ENCODE assay signal across 14 cellular contexts in genomic region chr1:5887436-5888290, GRCh38.
DNase-seq lines count a peak whose midpoint lies in the region; ATAC-seq and TF ChIP-seq lines count a peak whose summit lies in the region.
"Had no signal": no experiment of that assay in that cellular context is flagged by ENCODE, and none has a peak within 500 bp of the region (broad histone marks: within the 10 kb centered on the region; RNA-seq: fewer than 3 reads in every experiment).

No MANE protein-coding gene starts in this region.

- in situ Hi-C loops in transverse colon (cut with MboI; ENCODE audit: low pct_ligation_motif_present in 1 of 4, low pct_unique_long_range_greater_than_20kb in 1 of 4, low sequenced_read_pairs in 3 of 4) = no loop called here

- H3K4me1 Mint-ChIP-seq in endothelial cell (ENCODE audit: unreplicated experiment) = peaks cover 26% of the 10 kb centered on the region
- H3K4me1 Mint-ChIP-seq in neural crest cell = peaks cover 37% of the 10 kb centered on the region

- no peak for TF ChIP-seq POLR2A in transverse colon (IDR thresholded peaks at IDR 0.05)

- H3K27me3 Mint-ChIP-seq in endothelial cell (ENCODE audit: unreplicated experiment) (peaks cover 9% of the 10 kb centered on the region), neural crest cell (ENCODE audit: low read depth) (no peaks in the 10 kb centered on the region)

- H3K9me3 Mint-ChIP-seq in endothelial cell (ENCODE audit: unreplicated experiment) (no peaks in the 10 kb centered on the region), neural crest cell (no peaks in the 10 kb centered on the region)

- ATAC-seq in Right ventricle myocardium superior (ENCODE audit: poor library complexity) (no peak), Right ventricle myocardium inferior (no peak), HG03139 (IDR thresholded peaks at IDR 0.05; ENCODE audit: unreplicated experiment) (no peak)
- ATAC-seq: PC-3 had no signal

- no peak overlapping the region for H3K4me3 ChIP-seq in transverse colon

- H3K27ac Mint-ChIP-seq in endothelial cell (ENCODE audit: unreplicated experiment) (no peak overlapping the region), neural crest cell (ENCODE audit: unreplicated experiment) (peak overlapping the region; percentile 59)

- no peak overlapping the region for H3K27ac ChIP-seq in transverse colon

- no peaks in the 10 kb centered on the region for H3K36me3 ChIP-seq in transverse colon

- no peak for TF ChIP-seq EP300 in transverse colon (IDR thresholded peaks at IDR 0.05; ENCODE audit: low read depth)

- intact Hi-C loops in Right ventricle myocardium superior (cut with DNase I) (no loop called here), Right ventricle myocardium inferior (cut with DNase I) (no loop called here), transverse colon (cut with DNase I; ENCODE audit: low total_unique reads) (no loop called here)

- H3K4me3 Mint-ChIP-seq in endothelial cell (ENCODE audit: unreplicated experiment) (no peak overlapping the region), neural crest cell (no peak overlapping the region)

- DNase-seq in Right ventricle myocardium superior (peak; percentile 22), Right ventricle myocardium inferior (ENCODE audit: missing footprints) (no peak), endothelial cell (ENCODE audit: low spot score) (peak; percentile 25), neural crest cell (ENCODE audit: low read depth, low spot score) (no peak), transverse colon (no peak), NCI-H187 treated with DMSO at 0.1 percent for 48 hours (lab: John Stamatoyannopoulos, UW) (no peak), LoVo (ENCODE audit: low spot score) (no peak)
- DNase-seq: DMS53; KBM-7; NCI-H1048; NCI-H69; NK-92 treated with Interleukin-12 subunit alpha and Interleukin-12 subunit beta, amount 100 ng/mL, for 24 hours; PC-3 had no signal

- no peaks in the 10 kb centered on the region for H3K27me3 ChIP-seq in transverse colon

- no peaks in the 10 kb centered on the region for H3K9me3 ChIP-seq in transverse colon

- WGBS in transverse colon (ENCODE audit: low coverage in 1 of 2), 2 donors = 90 to 100% methylated on average over 3 to 30 of the region's 30 CpGs

- no peaks in the 10 kb centered on the region for H3K4me1 ChIP-seq in transverse colon

- TF ChIP-seq CTCF in endothelial cell (IDR thresholded peaks at IDR 0.05; ENCODE audit: unreplicated experiment) (no peak), neural crest cell (conservative IDR thresholded peaks at IDR 0.05) (no peak), transverse colon (IDR thresholded peaks at IDR 0.05) (no peak)

- peaks cover 18% of the 10 kb centered on the region for H3K36me3 Mint-ChIP-seq in endothelial cell (ENCODE audit: low read depth, unreplicated experiment)
- peaks cover 11% of the 10 kb centered on the region for H3K36me3 Mint-ChIP-seq in neural crest cell (ENCODE audit: low read depth)

Comparison
In these comparisons a context has a peak if more than half of its experiments do, and no peak if none do; other contexts are left out.
1. DNase-seq: peak in Right ventricle myocardium superior (single experiment) and endothelial cell (single experiment); none in Right ventricle myocardium inferior (single experiment), neural crest cell (single experiment), transverse colon (single experiment), NCI-H187 treated with DMSO at 0.1 percent for 48 hours (single experiment) and LoVo (single experiment).